ENCODE assay signal across 1 cellular context in genomic region chr14:64736271-64737131, GRCh38.
TF ChIP-seq lines count a peak whose summit lies in the region.

No MANE protein-coding gene starts in this region.

TF ChIP-seq in HepG2, 621 proteins besides CTCF, POLR2A, EP300 and RAD21 (continued from another document):
- peak; percentile 19; the same call in 1 of the 2 replicates for TF ChIP-seq ARID4A (CRISPR knock-in tag; IDR thresholded peaks at IDR 0.05; ENCODE audit: borderline replicate concordance)
- TF ChIP-seq ELF1 (CRISPR knock-in tag; IDR thresholded peaks at IDR 0.05) = no peak
